8 cellular contexts compared by ENCODE assay signal in genomic region chr3:58049143-58049785, GRCh38. TPM values are rescaled to one million over a fixed set of nuclear protein-coding genes. Genes with fewer than 3 reads are reported as not detected.
DNase-seq lines count a peak whose midpoint lies in the region; ATAC-seq and TF ChIP-seq lines count a peak whose summit lies in the region.

No MANE protein-coding gene starts in this region.

- no peak for TF ChIP-seq CTCF in transverse colon (IDR thresholded peaks at IDR 0.05)

- no peaks in the 10 kb centered on the region for H3K9me3 ChIP-seq in transverse colon

- no peak overlapping the region for H3K4me3 ChIP-seq in transverse colon

- TF ChIP-seq POLR2A in transverse colon (IDR thresholded peaks at IDR 0.05), result no peak

- no peaks in the 10 kb centered on the region for H3K36me3 ChIP-seq in transverse colon

- ATAC-seq in GM21619 (IDR thresholded peaks at IDR 0.05; ENCODE audit: unreplicated experiment) (no peak), HG02571 (IDR thresholded peaks at IDR 0.05; ENCODE audit: unreplicated experiment) (no peak)

- no peak for TF ChIP-seq EP300 in transverse colon (IDR thresholded peaks at IDR 0.05; ENCODE audit: low read depth)

- WGBS in transverse colon (ENCODE audit: low coverage in 1 of 2), 2 donors, result 54 to 61% methylated on average over 3 to 10 of the region's 10 CpGs

- intact Hi-C loops in transverse colon (cut with DNase I; ENCODE audit: low total_unique reads), result no loop called here

- no peaks in the 10 kb centered on the region for H3K27me3 ChIP-seq in transverse colon

- peaks cover 26 to 56% (median 33%) of the 10 kb centered on the region in 4 donors for H3K4me1 ChIP-seq in transverse colon

- in situ Hi-C loops in transverse colon (cut with MboI; ENCODE audit: low pct_ligation_motif_present in 1 of 4, low pct_unique_long_range_greater_than_20kb in 1 of 4, low sequenced_read_pairs in 3 of 4), result no loop called here

- DNase-seq in DMS79 treated with DMSO at 0.1 percent for 48 hours (lab: John Stamatoyannopoulos, UW), result peak; percentile 15
- no peak for DNase-seq in DMS79 (lab: John Stamatoyannopoulos, UW)
- peak; percentile 77 for DNase-seq in cerebellar cortex (ENCODE audit: low spot score)
- DNase-seq in kidney tubule cell (ENCODE audit: low spot score), result peak; percentile 99
- DNase-seq in transverse colon, result no peak
- DNase-seq in UCSD-AML1 (lab: John Stamatoyannopoulos, UW; ENCODE audit: unreplicated experiment), result no peak

- H3K27ac ChIP-seq in transverse colon, result peak overlapping the region; percentile 74 to 81 (median 80)

RNA-seq across cellular contexts. Expression of gene FLNB, which starts 41.0 kb away (rescaled TPM):
- 100 to 1,000 TPM; 282 to 707 (median 563) TPM for total RNA-seq in transverse colon

Comparison
In these comparisons a context has a peak if more than half of its experiments do, and no peak if none do; other contexts are left out.
1. DNase-seq: peak in DMS79 treated with DMSO at 0.1 percent for 48 hours (single experiment), cerebellar cortex (single experiment) and kidney tubule cell (single experiment); none in DMS79 (single experiment), transverse colon (single experiment) and UCSD-AML1 (single experiment).